1 cellular context compared by ENCODE assay signal in the genomic region with DNA sequence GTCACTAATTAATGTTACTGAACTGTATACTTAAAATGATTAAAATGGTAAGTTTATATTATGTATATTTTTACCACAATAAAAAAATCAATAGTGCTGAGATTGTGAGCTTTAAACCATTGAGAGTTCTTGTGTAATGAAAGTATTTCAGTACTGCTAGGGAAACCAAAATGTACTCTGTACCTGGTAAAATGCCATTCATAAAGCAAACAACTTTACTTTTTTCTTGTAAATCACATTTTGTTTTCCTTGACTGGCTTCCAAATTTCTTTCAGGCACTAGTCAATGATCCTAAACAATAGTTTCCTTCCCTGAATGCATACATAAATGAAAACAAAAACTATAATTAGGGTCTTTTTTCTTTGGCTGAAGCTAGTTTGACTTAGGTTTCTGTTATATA.
A peak's percentile ranks its signal among the peaks of the same experiment; 100 is the strongest.
TF ChIP-seq lines count a peak whose summit lies in the region.

No MANE protein-coding gene starts in this region.

TF ChIP-seq in HepG2, 621 proteins besides CTCF, POLR2A, EP300 and RAD21 (continued from another document):
- TF ChIP-seq HNF4A (CRISPR knock-in tag; IDR thresholded peaks at IDR 0.05), result no peak
- TF ChIP-seq, protein P1, sequence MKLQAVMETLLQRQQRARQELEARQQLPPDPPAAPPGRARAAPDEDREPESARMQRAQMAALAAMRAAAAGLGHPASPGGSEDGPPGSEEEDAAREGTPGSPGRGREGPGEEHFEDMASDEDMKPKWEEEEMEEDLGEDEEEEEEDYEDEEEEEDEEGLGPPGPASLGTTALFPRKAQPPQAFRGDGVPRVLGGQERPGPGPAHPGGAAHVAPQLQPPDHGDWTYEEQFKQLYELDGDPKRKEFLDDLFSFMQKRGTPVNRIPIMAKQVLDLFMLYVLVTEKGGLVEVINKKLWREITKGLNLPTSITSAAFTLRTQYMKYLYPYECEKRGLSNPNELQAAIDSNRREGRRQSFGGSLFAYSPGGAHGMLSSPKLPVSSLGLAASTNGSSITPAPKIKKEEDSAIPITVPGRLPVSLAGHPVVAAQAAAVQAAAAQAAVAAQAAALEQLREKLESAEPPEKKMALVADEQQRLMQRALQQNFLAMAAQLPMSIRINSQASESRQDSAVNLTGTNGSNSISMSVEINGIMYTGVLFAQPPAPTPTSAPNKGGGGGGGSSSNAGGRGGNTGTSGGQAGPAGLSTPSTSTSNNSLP (IDR thresholded peaks at IDR 0.05; ENCODE audit: low read depth, low read length), result peak; percentile 76
- no peak for TF ChIP-seq ZNF598 (CRISPR knock-in tag; IDR thresholded peaks at IDR 0.05; ENCODE audit: borderline replicate concordance)
- 0 out of 2 replicates have a peak, but pooled peaks have one; percentile 14 for TF ChIP-seq FOXA3 (CRISPR knock-in tag; IDR thresholded peaks at IDR 0.05)
- TF ChIP-seq, protein P2, sequence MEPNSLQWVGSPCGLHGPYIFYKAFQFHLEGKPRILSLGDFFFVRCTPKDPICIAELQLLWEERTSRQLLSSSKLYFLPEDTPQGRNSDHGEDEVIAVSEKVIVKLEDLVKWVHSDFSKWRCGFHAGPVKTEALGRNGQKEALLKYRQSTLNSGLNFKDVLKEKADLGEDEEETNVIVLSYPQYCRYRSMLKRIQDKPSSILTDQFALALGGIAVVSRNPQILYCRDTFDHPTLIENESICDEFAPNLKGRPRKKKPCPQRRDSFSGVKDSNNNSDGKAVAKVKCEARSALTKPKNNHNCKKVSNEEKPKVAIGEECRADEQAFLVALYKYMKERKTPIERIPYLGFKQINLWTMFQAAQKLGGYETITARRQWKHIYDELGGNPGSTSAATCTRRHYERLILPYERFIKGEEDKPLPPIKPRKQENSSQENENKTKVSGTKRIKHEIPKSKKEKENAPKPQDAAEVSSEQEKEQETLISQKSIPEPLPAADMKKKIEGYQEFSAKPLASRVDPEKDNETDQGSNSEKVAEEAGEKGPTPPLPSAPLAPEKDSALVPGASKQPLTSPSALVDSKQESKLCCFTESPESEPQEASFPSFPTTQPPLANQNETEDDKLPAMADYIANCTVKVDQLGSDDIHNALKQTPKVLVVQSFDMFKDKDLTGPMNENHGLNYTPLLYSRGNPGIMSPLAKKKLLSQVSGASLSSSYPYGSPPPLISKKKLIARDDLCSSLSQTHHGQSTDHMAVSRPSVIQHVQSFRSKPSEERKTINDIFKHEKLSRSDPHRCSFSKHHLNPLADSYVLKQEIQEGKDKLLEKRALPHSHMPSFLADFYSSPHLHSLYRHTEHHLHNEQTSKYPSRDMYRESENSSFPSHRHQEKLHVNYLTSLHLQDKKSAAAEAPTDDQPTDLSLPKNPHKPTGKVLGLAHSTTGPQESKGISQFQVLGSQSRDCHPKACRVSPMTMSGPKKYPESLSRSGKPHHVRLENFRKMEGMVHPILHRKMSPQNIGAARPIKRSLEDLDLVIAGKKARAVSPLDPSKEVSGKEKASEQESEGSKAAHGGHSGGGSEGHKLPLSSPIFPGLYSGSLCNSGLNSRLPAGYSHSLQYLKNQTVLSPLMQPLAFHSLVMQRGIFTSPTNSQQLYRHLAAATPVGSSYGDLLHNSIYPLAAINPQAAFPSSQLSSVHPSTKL (CRISPR knock-in tag; IDR thresholded peaks at IDR 0.05), result peak; percentile 51; the same call in 1 of the 2 replicates
- TF ChIP-seq GATAD2A (CRISPR knock-in tag; IDR thresholded peaks at IDR 0.05), result 0 out of 2 replicates have a peak, but pooled peaks have one; percentile 20
- TF ChIP-seq MYNN (CRISPR knock-in tag; IDR thresholded peaks at IDR 0.05; ENCODE audit: low read depth), result no peak
- TF ChIP-seq GFI1 (CRISPR knock-in tag; IDR thresholded peaks at IDR 0.05; ENCODE audit: borderline replicate concordance), result peak; percentile 21; the same call in 1 of the 2 replicates
- no peak for TF ChIP-seq SOX13 (IDR thresholded peaks at IDR 0.05)
- TF ChIP-seq SOX13 (CRISPR knock-in tag; conservative IDR thresholded peaks at IDR 0.05 in 1 of 2, IDR thresholded peaks at IDR 0.05 in 1 of 2), result peak in 1 of 2 experiments; percentile 25; a peak in 1 of 4 replicates
- TF ChIP-seq TEAD2 (CRISPR knock-in tag; IDR thresholded peaks at IDR 0.05), result no peak
- no peak for TF ChIP-seq REL (CRISPR knock-in tag; conservative IDR thresholded peaks at IDR 0.05)
- TF ChIP-seq STAT5B (CRISPR knock-in tag; IDR thresholded peaks at IDR 0.05), result no peak
- no peak for TF ChIP-seq SP2 (CRISPR knock-in tag; IDR thresholded peaks at IDR 0.05)
- peak; percentile 62; the same call in 1 of the 2 replicates for TF ChIP-seq HMG20A (CRISPR knock-in tag; IDR thresholded peaks at IDR 0.05; ENCODE audit: borderline replicate concordance)
- TF ChIP-seq RELA (CRISPR knock-in tag; IDR thresholded peaks at IDR 0.05), result no peak
- no peak for TF ChIP-seq ZEB1 (IDR thresholded peaks at IDR 0.05; ENCODE audit: insufficient replicate concordance, low read depth)
